In genomic region chr7:69811682-69812344, GRCh38 we compare ENCODE assay signal across 23 cellular contexts.
"Had no signal": no experiment of that assay in that cellular context is flagged by ENCODE, and none has a peak within 500 bp of the region (broad histone marks: within the 10 kb centered on the region; RNA-seq: fewer than 3 reads in every experiment).

No MANE protein-coding gene starts in this region.

- H3K4me1 ChIP-seq: thyroid gland, uterus had no signal

- H3K27me3 Mint-ChIP-seq: activated naive CD4-positive, alpha-beta T cell treated with anti-CD3 and anti-CD28 coated beads, Interleukin-2, amount 10 ng/mL, durations not matched to agents 7 days and 5 days; activated naive CD8-positive, alpha-beta T cell treated with anti-CD3 and anti-CD28 coated beads, Interleukin-2, amount 50 U/mL, for 24 hours; naive B cell; progenitor cell of endocrine pancreas; stimulated activated naive B cell treated with anti-CD40 and anti-IgM and Interleukin-4, amounts not matched to agents 10 μg/mL and 1 μg/mL and 100 μg/mL, for 72 hours had no signal

- H3K4me1 Mint-ChIP-seq: activated naive CD4-positive, alpha-beta T cell treated with anti-CD3 and anti-CD28 coated beads, Interleukin-2, amount 10 ng/mL, durations not matched to agents 7 days and 5 days; activated naive CD8-positive, alpha-beta T cell treated with anti-CD3 and anti-CD28 coated beads, Interleukin-2, amount 50 U/mL, for 24 hours had no signal

- H3K4me3 ChIP-seq: gastrocnemius medialis, mucosa of descending colon, neural progenitor cell, thyroid gland, uterus had no signal

- H3K36me3 Mint-ChIP-seq: activated naive CD4-positive, alpha-beta T cell treated with anti-CD3 and anti-CD28 coated beads, Interleukin-2, amount 10 ng/mL, durations not matched to agents 7 days and 5 days; naive B cell; stimulated activated naive B cell treated with anti-CD40 and anti-IgM and Interleukin-4, amounts not matched to agents 10 μg/mL and 1 μg/mL and 100 μg/mL, for 72 hours had no signal

- H3K36me3 ChIP-seq: brain microvascular endothelial cell, gastrocnemius medialis, neural progenitor cell, thyroid gland, uterus had no signal

- DNase-seq: activated CD4-positive, CD25-positive, alpha-beta regulatory T cell treated with anti-CD3 and anti-CD28 coated beads, Interleukin-2, amount 50 U/mL, for 72 hours; activated CD8-positive, alpha-beta memory T cell treated with anti-CD3 and anti-CD28 coated beads for 24 hours; activated CD8-positive, alpha-beta memory T cell treated with anti-CD3 and anti-CD28 coated beads, Interleukin-2, amount 50 U/mL, for 48 hours; activated effector memory CD4-positive, alpha-beta T cell treated with Interleukin-2 at 50 U/mL for 16 hours; activated naive CD4-positive, alpha-beta T cell treated with anti-CD3 and anti-CD28 coated beads, Interleukin-2, amount 10 ng/mL, durations not matched to agents 7 days and 5 days; activated naive CD8-positive, alpha-beta T cell treated with anti-CD3 and anti-CD28 coated beads, Interleukin-2, amount 50 U/mL, for 24 hours; activated T-cell treated with anti-CD3 and anti-CD28 coated beads, Interleukin-2, amount 50 U/mL, for 48 hours; aorta; brain microvascular endothelial cell; central memory CD4-positive, alpha-beta T cell; endodermal cell; gastrocnemius medialis; head of caudate nucleus; kidney; left ventricle myocardium superior; mucosa of descending colon; naive B cell; stimulated activated naive B cell treated with anti-CD40 and anti-IgM and Interleukin-4, amounts not matched to agents 10 μg/mL and 1 μg/mL and 100 μg/mL, for 72 hours; thyroid gland; uterus had no signal

- H3K4me3 Mint-ChIP-seq: activated naive CD4-positive, alpha-beta T cell treated with anti-CD3 and anti-CD28 coated beads, Interleukin-2, amount 10 ng/mL, durations not matched to agents 7 days and 5 days; activated naive CD8-positive, alpha-beta T cell treated with anti-CD3 and anti-CD28 coated beads, Interleukin-2, amount 50 U/mL, for 24 hours; endodermal cell; naive B cell; neural progenitor cell; stimulated activated naive B cell treated with anti-CD40 and anti-IgM and Interleukin-4, amounts not matched to agents 10 μg/mL and 1 μg/mL and 100 μg/mL, for 72 hours had no signal

- H3K27me3 ChIP-seq: brain microvascular endothelial cell, gastrocnemius medialis, thyroid gland, uterus had no signal

- H3K9me3 ChIP-seq: gastrocnemius medialis, mucosa of descending colon, thyroid gland, uterus had no signal

- H3K27ac ChIP-seq: brain microvascular endothelial cell, gastrocnemius medialis, neural progenitor cell, thyroid gland, uterus, VCaP had no signal

- H3K27ac Mint-ChIP-seq: activated naive CD4-positive, alpha-beta T cell treated with anti-CD3 and anti-CD28 coated beads, Interleukin-2, amount 10 ng/mL, durations not matched to agents 7 days and 5 days; activated naive CD8-positive, alpha-beta T cell treated with anti-CD3 and anti-CD28 coated beads, Interleukin-2, amount 50 U/mL, for 24 hours; neural progenitor cell; progenitor cell of endocrine pancreas; stimulated activated naive B cell treated with anti-CD40 and anti-IgM and Interleukin-4, amounts not matched to agents 10 μg/mL and 1 μg/mL and 100 μg/mL, for 72 hours had no signal

- H3K9me3 Mint-ChIP-seq: activated naive CD4-positive, alpha-beta T cell treated with anti-CD3 and anti-CD28 coated beads, Interleukin-2, amount 10 ng/mL, durations not matched to agents 7 days and 5 days; activated naive CD8-positive, alpha-beta T cell treated with anti-CD3 and anti-CD28 coated beads, Interleukin-2, amount 50 U/mL, for 24 hours; endodermal cell; naive B cell; neural progenitor cell; stimulated activated naive B cell treated with anti-CD40 and anti-IgM and Interleukin-4, amounts not matched to agents 10 μg/mL and 1 μg/mL and 100 μg/mL, for 72 hours had no signal
